In the genomic region with DNA sequence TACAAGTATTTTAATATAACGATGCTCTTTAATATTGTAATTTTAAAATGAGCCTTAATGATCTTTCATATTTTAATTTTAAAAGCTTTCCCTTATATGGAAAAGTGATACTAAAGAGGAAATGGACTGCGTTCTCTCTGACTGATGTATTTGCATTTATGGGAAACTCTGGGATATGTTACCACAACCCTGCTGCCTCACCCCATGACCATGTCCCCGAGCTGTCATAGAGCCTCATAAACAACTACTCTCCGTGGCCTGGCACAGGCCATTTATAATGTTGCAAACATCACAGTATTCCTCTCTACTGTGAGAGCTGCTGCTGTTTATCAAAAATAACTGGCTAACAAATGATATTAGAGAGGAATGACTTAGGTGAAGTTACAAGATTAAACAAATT, we compare ENCODE assay signal across 20 cellular contexts.
"Had no signal": no experiment of that assay in that cellular context is flagged by ENCODE, and none has a peak within 500 bp of the region (broad histone marks: within the 10 kb centered on the region; RNA-seq: fewer than 3 reads in every experiment).

No MANE protein-coding gene starts in this region.

- ATAC-seq: activated CD4-positive, CD25-positive, alpha-beta regulatory T cell treated with anti-CD3 and anti-CD28 coated beads, Interleukin-2, amount 50 U/mL, for 24 hours; left lobe of liver; naive thymus-derived CD4-positive, alpha-beta T cell; stimulated activated effector memory CD8-positive, alpha-beta T cell treated with anti-CD3 and anti-CD28 coated beads, Interleukin-12 subunit alpha, Interleukin-12 subunit beta, amount 100 ng/mL, for 72 hours; T-helper 17 cell had no signal

- H3K4me3 ChIP-seq: lung, skin epidermis, stomach, suprapubic skin, tibial nerve had no signal

- H3K36me3 ChIP-seq: stomach, suprapubic skin, tibial nerve had no signal

- H3K27ac ChIP-seq: stomach, suprapubic skin, tibial nerve had no signal

- H3K4me3 Mint-ChIP-seq: activated CD4-positive, alpha-beta memory T cell treated with anti-CD3 and anti-CD28 coated beads, Interleukin-2, amount 10 ng/mL, durations not matched to agents 7 days and 5 days; activated CD4-positive, alpha-beta T cell treated with anti-CD3 and anti-CD28 coated beads, Interleukin-2, amount 10 ng/mL, durations not matched to agents 24 days and 14 days; activated naive CD4-positive, alpha-beta T cell treated with anti-CD3 and anti-CD28 coated beads, Interleukin-2, amount 10 ng/mL, durations not matched to agents 7 days and 5 days; immature natural killer cell; naive thymus-derived CD4-positive, alpha-beta T cell; neural crest cell; stimulated activated effector memory CD8-positive, alpha-beta T cell treated with anti-CD3 and anti-CD28 coated beads, Interleukin-12 subunit alpha, Interleukin-12 subunit beta, amount 100 ng/mL, for 72 hours; T-helper 17 cell had no signal

- H3K27ac Mint-ChIP-seq: activated CD4-positive, alpha-beta memory T cell treated with anti-CD3 and anti-CD28 coated beads, Interleukin-2, amount 10 ng/mL, durations not matched to agents 7 days and 5 days; activated CD4-positive, alpha-beta T cell treated with anti-CD3 and anti-CD28 coated beads, Interleukin-2, amount 10 ng/mL, durations not matched to agents 24 days and 14 days; activated naive CD4-positive, alpha-beta T cell treated with anti-CD3 and anti-CD28 coated beads, Interleukin-2, amount 10 ng/mL, durations not matched to agents 7 days and 5 days; immature natural killer cell; naive thymus-derived CD4-positive, alpha-beta T cell; stimulated activated effector memory CD8-positive, alpha-beta T cell treated with anti-CD3 and anti-CD28 coated beads, Interleukin-12 subunit alpha, Interleukin-12 subunit beta, amount 100 ng/mL, for 72 hours; T-helper 17 cell had no signal

- H3K36me3 Mint-ChIP-seq: activated naive CD4-positive, alpha-beta T cell treated with anti-CD3 and anti-CD28 coated beads, Interleukin-2, amount 10 ng/mL, durations not matched to agents 7 days and 5 days; immature natural killer cell; naive thymus-derived CD4-positive, alpha-beta T cell; stimulated activated effector memory CD8-positive, alpha-beta T cell treated with anti-CD3 and anti-CD28 coated beads, Interleukin-12 subunit alpha, Interleukin-12 subunit beta, amount 100 ng/mL, for 72 hours had no signal

- H3K4me1 ChIP-seq: stomach, suprapubic skin, tibial nerve had no signal

- H3K9me3 ChIP-seq: stomach, suprapubic skin, tibial nerve had no signal

- H3K4me1 Mint-ChIP-seq: activated CD4-positive, alpha-beta T cell treated with anti-CD3 and anti-CD28 coated beads, Interleukin-2, amount 10 ng/mL, durations not matched to agents 24 days and 14 days; immature natural killer cell; neural crest cell; stimulated activated effector memory CD8-positive, alpha-beta T cell treated with anti-CD3 and anti-CD28 coated beads, Interleukin-12 subunit alpha, Interleukin-12 subunit beta, amount 100 ng/mL, for 72 hours had no signal

- H3K9me3 Mint-ChIP-seq: activated CD4-positive, alpha-beta memory T cell treated with anti-CD3 and anti-CD28 coated beads, Interleukin-2, amount 10 ng/mL, durations not matched to agents 7 days and 5 days; activated CD4-positive, alpha-beta T cell treated with anti-CD3 and anti-CD28 coated beads, Interleukin-2, amount 10 ng/mL, durations not matched to agents 24 days and 14 days; activated naive CD4-positive, alpha-beta T cell treated with anti-CD3 and anti-CD28 coated beads, Interleukin-2, amount 10 ng/mL, durations not matched to agents 7 days and 5 days; immature natural killer cell; naive thymus-derived CD4-positive, alpha-beta T cell; neural crest cell; stimulated activated effector memory CD8-positive, alpha-beta T cell treated with anti-CD3 and anti-CD28 coated beads, Interleukin-12 subunit alpha, Interleukin-12 subunit beta, amount 100 ng/mL, for 72 hours had no signal

- DNase-seq: activated CD4-positive, alpha-beta memory T cell treated with anti-CD3 and anti-CD28 coated beads, Interleukin-2, amount 10 ng/mL, durations not matched to agents 7 days and 5 days; activated CD4-positive, alpha-beta T cell treated with anti-CD3 and anti-CD28 coated beads, Interleukin-2, amount 10 ng/mL, durations not matched to agents 24 days and 14 days; activated effector memory CD4-positive, alpha-beta T cell treated with anti-CD3 and anti-CD28 coated beads, Interleukin-2, amount 50 U/mL, for 16 hours; activated naive CD4-positive, alpha-beta T cell treated with anti-CD3 and anti-CD28 coated beads, Interleukin-2, amount 10 ng/mL, durations not matched to agents 7 days and 5 days; amygdala; foreskin fibroblast; immature natural killer cell; naive thymus-derived CD4-positive, alpha-beta T cell; occipital lobe; stimulated activated CD4-positive, alpha-beta T cell treated with anti-CD3 and anti-CD28 coated beads, Interleukin-2, amount 100 ng/mL, for 24 hours; stomach; T-helper 17 cell had no signal

- H3K27me3 ChIP-seq: stomach, suprapubic skin, tibial nerve had no signal
